ENCODE assay signal across 18 cellular contexts in the genomic region with DNA sequence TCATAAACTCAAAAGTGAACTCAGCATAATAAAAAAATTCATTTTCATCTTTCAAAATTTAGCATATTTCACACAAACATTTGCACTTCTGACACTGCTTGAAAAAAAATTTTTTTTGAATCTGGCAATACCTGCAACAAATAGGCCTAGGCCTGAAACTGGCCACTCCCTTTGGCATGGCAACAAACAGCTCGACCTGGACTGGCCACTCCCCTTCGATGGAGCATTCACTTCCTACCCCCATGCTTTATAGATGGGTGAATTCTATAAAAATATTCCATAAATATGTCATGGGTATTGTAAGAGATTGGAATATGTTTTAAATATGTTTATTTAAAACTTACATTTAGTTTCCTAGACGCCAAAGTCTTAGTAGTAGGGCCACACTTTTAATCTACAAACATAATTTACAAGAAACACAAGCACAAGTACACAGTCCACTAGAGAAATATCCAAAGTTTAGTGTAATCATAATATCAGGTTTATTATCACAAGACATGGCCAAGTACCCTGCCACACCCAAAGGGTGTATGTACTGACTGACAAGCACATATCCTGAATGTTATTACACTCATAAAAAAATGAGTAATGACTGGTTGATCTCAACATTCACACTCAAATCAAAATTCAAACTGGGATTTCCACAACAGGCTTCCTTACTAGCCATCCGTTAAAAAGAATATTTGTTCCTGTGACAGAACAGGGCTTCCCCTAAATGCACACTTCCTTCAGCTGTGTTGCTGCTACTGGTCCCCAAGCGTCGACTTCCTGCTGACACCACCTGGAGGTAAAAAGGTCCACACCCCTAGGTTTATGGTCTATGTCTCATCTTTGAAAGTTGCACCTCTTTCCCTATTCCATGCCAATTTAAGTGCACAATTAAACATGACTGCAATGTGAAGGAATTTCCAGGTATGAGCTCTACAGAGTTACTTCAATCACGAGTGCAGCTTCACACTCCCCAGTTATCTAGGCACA.
DNase-seq lines count a peak whose midpoint lies in the region; ATAC-seq, FAIRE-seq and TF ChIP-seq lines count a peak whose summit lies in the region.
"Had no signal": no experiment of that assay in that cellular context is flagged by ENCODE, and none has a peak within 500 bp of the region (broad histone marks: within the 10 kb centered on the region; RNA-seq: fewer than 3 reads in every experiment).

No MANE protein-coding gene starts in this region.

- TF ChIP-seq CTCF in bronchial epithelial cell (IDR thresholded peaks at IDR 0.05; ENCODE audit: insufficient read depth, low read length, severe bottlenecking) (no peak), endothelial cell (IDR thresholded peaks at IDR 0.05; ENCODE audit: unreplicated experiment) (no peak)

- no peaks in the 10 kb centered on the region for H3K36me3 ChIP-seq in CD4-positive, CD25-positive, alpha-beta regulatory T cell (ENCODE audit: control insufficient read depth, insufficient read depth, low read length)
- no peaks in the 10 kb centered on the region for H3K36me3 ChIP-seq in bronchial epithelial cell (ENCODE audit: control insufficient read depth, insufficient read depth, low read length)

- no peak for FAIRE-seq in bronchial epithelial cell (lab: Jason Lieb, UNC)

- peak overlapping the region in 1 of 4 donors; percentile 51 for H3K4me3 Mint-ChIP-seq in CD4-positive, CD25-positive, alpha-beta regulatory T cell
- no peak overlapping the region for H3K4me3 Mint-ChIP-seq in naive B cell
- no peak overlapping the region for H3K4me3 Mint-ChIP-seq in endothelial cell (ENCODE audit: unreplicated experiment)
- H3K4me3 Mint-ChIP-seq in T-helper 2 cell treated with Interferon-gamma antibody and Interleukin-4, amounts not matched to agents 5 μg/mL and 100 μg/mL, for 36 hours, result no peak overlapping the region
- H3K4me3 Mint-ChIP-seq: activated T-cell treated with anti-CD3 and anti-CD28 coated beads, Interleukin-2, amount 50 U/mL, for 4 hours had no signal

- no peaks in the 10 kb centered on the region for H3K9me3 ChIP-seq in CD4-positive, CD25-positive, alpha-beta regulatory T cell (ENCODE audit: control insufficient read depth in 2 of 2, low read length in 2 of 2)

- H3K4me1 Mint-ChIP-seq in CD4-positive, CD25-positive, alpha-beta regulatory T cell, result peaks cover 0 to 25% (median 16%) of the 10 kb centered on the region in 4 donors
- H3K4me1 Mint-ChIP-seq in naive B cell, result peaks cover 12 to 17% (median 13%) of the 10 kb centered on the region in 3 donors
- no peaks in the 10 kb centered on the region for H3K4me1 Mint-ChIP-seq in endothelial cell (ENCODE audit: unreplicated experiment)
- H3K4me1 Mint-ChIP-seq in T-helper 2 cell treated with Interferon-gamma antibody and Interleukin-4, amounts not matched to agents 5 μg/mL and 100 μg/mL, for 36 hours (ENCODE audit: low read depth), result peaks cover 3% of the 10 kb centered on the region

- no peaks in the 10 kb centered on the region for H3K4me1 ChIP-seq in CD4-positive, CD25-positive, alpha-beta regulatory T cell (ENCODE audit: control insufficient read depth, insufficient read depth, low read length, poor library complexity, severe bottlenecking)

- peak in 1 of 3 donors; percentile 49 for DNase-seq in CD4-positive, CD25-positive, alpha-beta regulatory T cell
- DNase-seq in NCI-H69 (lab: John Stamatoyannopoulos, UW) (peak; percentile 29), bronchial epithelial cell (ENCODE audit: low read depth) (peak; percentile 12), naive B cell (no peak), NCI-H146 treated with DMSO at 0.1 percent for 48 hours (lab: John Stamatoyannopoulos, UW; ENCODE audit: unreplicated experiment) (no peak), NCI-H1694 treated with DMSO at 0.1 percent for 48 hours (lab: John Stamatoyannopoulos, UW) (no peak), endothelial cell (ENCODE audit: low spot score) (no peak)
- no peak for DNase-seq in T-helper 2 cell treated with Interferon-gamma antibody and Interleukin-4, amounts not matched to agents 5 μg/mL and 100 μg/mL, for 36 hours (ENCODE audit: low spot score)
- DNase-seq: activated CD4-positive, alpha-beta T cell treated with anti-CD3 and anti-CD28 coated beads, Interleukin-2, amount 50 U/mL, for 4 hours; activated T-cell treated with anti-CD3 and anti-CD28 coated beads, Interleukin-2, amount 50 U/mL, for 4 hours; dermis blood vessel endothelial cell; DMS79; NCI-H2029 treated with DMSO at 0.1 percent for 48 hours; nucleus accumbens; retina; SHP77; stimulated activated CD4-positive, alpha-beta T cell treated with anti-CD3 and anti-CD28 coated beads, Interleukin-12 subunit alpha, Interleukin-12 subunit beta, amount 100 ng/mL, for 4 hours had no signal

- H3K9me3 Mint-ChIP-seq in CD4-positive, CD25-positive, alpha-beta regulatory T cell, result peaks cover 0 to 2% (median 0%) of the 10 kb centered on the region in 7 donors
- H3K9me3 Mint-ChIP-seq in naive B cell (peaks cover 0 to 11% (median 4%) of the 10 kb centered on the region in 7 donors), endothelial cell (ENCODE audit: unreplicated experiment) (no peaks in the 10 kb centered on the region)
- no peaks in the 10 kb centered on the region for H3K9me3 Mint-ChIP-seq in T-helper 2 cell treated with Interferon-gamma antibody and Interleukin-4, amounts not matched to agents 5 μg/mL and 100 μg/mL, for 36 hours
- H3K9me3 Mint-ChIP-seq: activated T-cell treated with anti-CD3 and anti-CD28 coated beads, Interleukin-2, amount 50 U/mL, for 4 hours had no signal

- no peaks in the 10 kb centered on the region for H3K27me3 ChIP-seq in CD4-positive, CD25-positive, alpha-beta regulatory T cell (ENCODE audit: control insufficient read depth, insufficient read depth, low read length)
- no peaks in the 10 kb centered on the region for H3K27me3 ChIP-seq in bronchial epithelial cell (ENCODE audit: control insufficient read depth, insufficient read depth, low read length)

- no peak overlapping the region for H3K4me3 ChIP-seq in CD4-positive, CD25-positive, alpha-beta regulatory T cell (ENCODE audit: low read depth, low read length)
- no peak overlapping the region for H3K4me3 ChIP-seq in bronchial epithelial cell (ENCODE audit: low read depth, low read length)

- no peaks in the 10 kb centered on the region for H3K27me3 Mint-ChIP-seq in CD4-positive, CD25-positive, alpha-beta regulatory T cell
- no peaks in the 10 kb centered on the region for H3K27me3 Mint-ChIP-seq in naive B cell
- no peaks in the 10 kb centered on the region for H3K27me3 Mint-ChIP-seq in endothelial cell (ENCODE audit: unreplicated experiment)
- no peaks in the 10 kb centered on the region for H3K27me3 Mint-ChIP-seq in T-helper 2 cell treated with Interferon-gamma antibody and Interleukin-4, amounts not matched to agents 5 μg/mL and 100 μg/mL, for 36 hours (ENCODE audit: low read depth)

- peak; percentile 58 to 69 for ATAC-seq in CD4-positive, CD25-positive, alpha-beta regulatory T cell (ENCODE audit: low read depth in 2 of 2)
- peak; percentile 42 to 49 for ATAC-seq in naive B cell (ENCODE audit: low read depth in 2 of 2)

- no peak overlapping the region for H3K27ac ChIP-seq in CD4-positive, CD25-positive, alpha-beta regulatory T cell (ENCODE audit: insufficient read depth, low read length, poor library complexity, severe bottlenecking)
- H3K27ac ChIP-seq: KMS-11 had no signal

- peaks cover 14% of the 10 kb centered on the region for H3K36me3 Mint-ChIP-seq in CD4-positive, CD25-positive, alpha-beta regulatory T cell
- H3K36me3 Mint-ChIP-seq in naive B cell, result peaks cover 21 to 22% of the 10 kb centered on the region in 2 donors
- H3K36me3 Mint-ChIP-seq in endothelial cell (ENCODE audit: low read depth, unreplicated experiment), result no peaks in the 10 kb centered on the region
- H3K36me3 Mint-ChIP-seq in T-helper 2 cell treated with Interferon-gamma antibody and Interleukin-4, amounts not matched to agents 5 μg/mL and 100 μg/mL, for 36 hours (ENCODE audit: low read depth), result no peaks in the 10 kb centered on the region

- no peak overlapping the region for H3K27ac Mint-ChIP-seq in CD4-positive, CD25-positive, alpha-beta regulatory T cell
- peak overlapping the region in 2 of 6 donors; percentile 54 to 78 for H3K27ac Mint-ChIP-seq in naive B cell
- H3K27ac Mint-ChIP-seq in endothelial cell (ENCODE audit: unreplicated experiment), result no peak overlapping the region
- no peak overlapping the region for H3K27ac Mint-ChIP-seq in T-helper 2 cell treated with Interferon-gamma antibody and Interleukin-4, amounts not matched to agents 5 μg/mL and 100 μg/mL, for 36 hours

Comparison
In these comparisons a context has a peak if more than half of its experiments do, and no peak if none do; other contexts are left out.
1. DNase-seq: peak in NCI-H69 (single experiment) and bronchial epithelial cell (single experiment); none in naive B cell (single experiment), NCI-H146 treated with DMSO at 0.1 percent for 48 hours (single experiment), NCI-H1694 treated with DMSO at 0.1 percent for 48 hours (single experiment), endothelial cell (single experiment) and T-helper 2 cell treated with Interferon-gamma antibody and Interleukin-4, amounts not matched to agents 5 μg/mL and 100 μg/mL, for 36 hours (single experiment).